In the genomic region with DNA sequence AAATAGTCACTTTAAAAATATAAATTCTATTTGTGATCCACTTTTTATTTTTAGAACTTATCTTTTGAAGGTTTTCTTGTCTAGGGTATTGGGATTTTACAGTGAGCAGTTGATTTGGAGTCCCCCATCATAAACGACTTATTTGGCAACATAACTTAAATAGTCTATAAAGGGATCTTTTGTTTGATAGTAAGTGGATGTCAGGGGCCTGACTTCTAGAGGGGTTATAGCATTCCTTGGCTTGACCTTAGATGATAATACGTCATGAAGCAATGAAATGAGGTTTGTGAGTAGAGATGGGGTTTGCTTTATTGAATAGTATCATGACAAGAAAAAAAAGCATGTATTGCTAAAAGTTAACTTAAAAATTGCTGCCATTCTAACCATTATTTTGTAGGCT, we compare ENCODE assay signal across 27 cellular contexts.
"Had no signal": no experiment of that assay in that cellular context is flagged by ENCODE, and none has a peak within 500 bp of the region (broad histone marks: within the 10 kb centered on the region; RNA-seq: fewer than 3 reads in every experiment).

No MANE protein-coding gene starts in this region.

- DNase-seq: naive thymus-derived CD4-positive, alpha-beta T cell; natural killer cell; occipital lobe; ovary; posterior cingulate gyrus; psoas muscle; right cardiac atrium; right lobe of liver; sigmoid colon; small intestine; spleen; stimulated activated CD4-positive, alpha-beta T cell treated with anti-CD3 and anti-CD28 coated beads, Interleukin-12 subunit alpha, Interleukin-12 subunit beta, amount 100 ng/mL, for 4 hours; stimulated activated CD4-positive, alpha-beta T cell treated with anti-CD3 and anti-CD28 coated beads, Interleukin-1b, Interleukin-23, amount 100 ng/mL, for 48 hours; stimulated activated CD4-positive, alpha-beta T cell treated with anti-CD3 and anti-CD28 coated beads, Interleukin-4, amount 100 ng/mL, for 24 hours; stimulated activated naive CD4-positive, alpha-beta T cell; stimulated activated naive CD8-positive, alpha-beta T cell treated with anti-CD3 and anti-CD28 coated beads, Interleukin-15, amount 100 ng/mL, for 72 hours; stimulated activated naive CD8-positive, alpha-beta T cell treated with anti-CD3 and anti-CD28 coated beads, Interleukin-15, Interleukin-2, amounts not matched to agents 100 U/mL and 50 U/mL, for 24 hours; substantia nigra; testis; tibial artery; transverse colon; upper lobe of right lung; uterus had no signal

- H3K27ac Mint-ChIP-seq: naive thymus-derived CD4-positive, alpha-beta T cell; natural killer cell; nephron; neural progenitor cell; stimulated activated memory B cell treated with anti-CD40 and anti-IgM and Interleukin-4, amounts not matched to agents 10 μg/mL and 1 μg/mL and 100 μg/mL, for 72 hours; stimulated activated naive CD8-positive, alpha-beta T cell treated with anti-CD3 and anti-CD28 coated beads, Interleukin-15, amount 100 ng/mL, for 72 hours; type B pancreatic cell had no signal

- ATAC-seq: naive thymus-derived CD4-positive, alpha-beta T cell; natural killer cell; psoas muscle; right cardiac atrium; right lobe of liver; stimulated activated memory B cell treated with anti-CD40 and anti-IgM and Interleukin-4, amounts not matched to agents 10 μg/mL and 1 μg/mL and 100 μg/mL, for 72 hours; stimulated activated naive CD8-positive, alpha-beta T cell treated with anti-CD3 and anti-CD28 coated beads, Interleukin-15, amount 100 ng/mL, for 72 hours; stimulated activated naive CD8-positive, alpha-beta T cell treated with anti-CD3 and anti-CD28 coated beads, Interleukin-15, Interleukin-2, amounts not matched to agents 100 U/mL and 50 U/mL, for 24 hours; upper lobe of right lung had no signal

- H3K4me3 Mint-ChIP-seq: naive thymus-derived CD4-positive, alpha-beta T cell; natural killer cell; nephron; neural progenitor cell; stimulated activated memory B cell treated with anti-CD40 and anti-IgM and Interleukin-4, amounts not matched to agents 10 μg/mL and 1 μg/mL and 100 μg/mL, for 72 hours; stimulated activated naive CD8-positive, alpha-beta T cell treated with anti-CD3 and anti-CD28 coated beads, Interleukin-15, amount 100 ng/mL, for 72 hours; type B pancreatic cell had no signal

- H3K4me1 Mint-ChIP-seq: nephron, neural progenitor cell had no signal

- H3K9me3 Mint-ChIP-seq: naive thymus-derived CD4-positive, alpha-beta T cell; natural killer cell; nephron; neural progenitor cell; stimulated activated memory B cell treated with anti-CD40 and anti-IgM and Interleukin-4, amounts not matched to agents 10 μg/mL and 1 μg/mL and 100 μg/mL, for 72 hours; stimulated activated naive CD8-positive, alpha-beta T cell treated with anti-CD3 and anti-CD28 coated beads, Interleukin-15, amount 100 ng/mL, for 72 hours; type B pancreatic cell had no signal
